32 cellular contexts compared by ENCODE assay signal in genomic region chr5:4570047-4571015, GRCh38.
A peak's percentile ranks its signal among the peaks of the same experiment; 100 is the strongest.
DNase-seq lines count a peak whose midpoint lies in the region; ATAC-seq, FAIRE-seq and TF ChIP-seq lines count a peak whose summit lies in the region.
"Had no signal": no experiment of that assay in that cellular context is flagged by ENCODE, and none has a peak within 500 bp of the region (broad histone marks: within the 10 kb centered on the region; RNA-seq: fewer than 3 reads in every experiment).

No MANE protein-coding gene starts in this region.

- peaks cover 5% of the 10 kb centered on the region for H3K36me3 Mint-ChIP-seq in natural killer cell treated with Interleukin-12 subunit alpha and Interleukin-12 subunit beta and Interleukin-15 and Interleukin-18, amount 100 ng/mL, for 72 hours
- H3K36me3 Mint-ChIP-seq: activated naive CD8-positive, alpha-beta T cell; stimulated activated naive B cell treated with anti-CD40 and anti-IgM and Interleukin-4, amounts not matched to agents 10 μg/mL and 1 μg/mL and 100 μg/mL, for 72 hours had no signal

- intact Hi-C loops in body of pancreas (cut with DNase I) = no loop called here

- 63 to 72% methylated on average over 5 of the region's 5 CpGs for WGBS in body of pancreas, 2 donors

- H3K27ac ChIP-seq in body of pancreas = no peak overlapping the region
- H3K27ac ChIP-seq: ascending aorta, neutrophil, Peyer's patch had no signal

- no peaks in the 10 kb centered on the region for H3K36me3 ChIP-seq in body of pancreas (replicated peaks in 1 of 2; ENCODE audit: insufficient read depth in 1 of 2, low read depth in 2 of 2)
- H3K36me3 ChIP-seq: ascending aorta, neutrophil, Peyer's patch had no signal

- no peak overlapping the region for H3K27ac Mint-ChIP-seq in natural killer cell treated with Interleukin-12 subunit alpha and Interleukin-12 subunit beta and Interleukin-15 and Interleukin-18, amount 100 ng/mL, for 72 hours
- H3K27ac Mint-ChIP-seq: activated B cell treated with CpG ODN at 0.5 μM for 24 hours; activated naive CD8-positive, alpha-beta T cell; activated T-helper 2 cell treated with anti-CD3 and anti-CD28 coated beads, Interferon-gamma antibody, Interleukin-2, Interleukin-4, amounts not matched to agents 10 μg/mL and 5 μg/mL and 100 μg/mL, durations not matched to agents 14 hours and 24 hours and 36 hours; HFFc6; stimulated activated naive B cell treated with anti-CD40 and anti-IgM and Interleukin-4, amounts not matched to agents 10 μg/mL and 1 μg/mL and 100 μg/mL, for 72 hours had no signal

- no peak for FAIRE-seq in urothelium cell line (lab: Jason Lieb, UNC)
- FAIRE-seq: GM12892 had no signal

- no peak overlapping the region for H3K4me3 Mint-ChIP-seq in natural killer cell treated with Interleukin-12 subunit alpha and Interleukin-12 subunit beta and Interleukin-15 and Interleukin-18, amount 100 ng/mL, for 72 hours
- H3K4me3 Mint-ChIP-seq: activated B cell treated with CpG ODN at 0.5 μM for 24 hours; activated naive CD8-positive, alpha-beta T cell; HFFc6; stimulated activated naive B cell treated with anti-CD40 and anti-IgM and Interleukin-4, amounts not matched to agents 10 μg/mL and 1 μg/mL and 100 μg/mL, for 72 hours had no signal

- H3K4me1 ChIP-seq in body of pancreas = no peaks in the 10 kb centered on the region
- H3K4me1 ChIP-seq: ascending aorta, Peyer's patch had no signal

- H3K9me3 Mint-ChIP-seq in natural killer cell treated with Interleukin-12 subunit alpha and Interleukin-12 subunit beta and Interleukin-15 and Interleukin-18, amount 100 ng/mL, for 72 hours = peaks cover 17% of the 10 kb centered on the region

- no peaks in the 10 kb centered on the region for H3K4me1 Mint-ChIP-seq in natural killer cell treated with Interleukin-12 subunit alpha and Interleukin-12 subunit beta and Interleukin-15 and Interleukin-18, amount 100 ng/mL, for 72 hours (ENCODE audit: low read depth in 2 of 2)
- H3K4me1 Mint-ChIP-seq: activated B cell treated with CpG ODN at 0.5 μM for 24 hours; stimulated activated naive B cell treated with anti-CD40 and anti-IgM and Interleukin-4, amounts not matched to agents 10 μg/mL and 1 μg/mL and 100 μg/mL, for 72 hours had no signal

- no peaks in the 10 kb centered on the region for H3K27me3 ChIP-seq in body of pancreas
- H3K27me3 ChIP-seq: ascending aorta, neutrophil, Peyer's patch had no signal

- in situ Hi-C loops in astrocyte of the cerebellum (cut with HindIII; ENCODE audit: low sequenced_read_pairs) = no loop called here

- H3K9me3 ChIP-seq in body of pancreas = no peaks in the 10 kb centered on the region
- H3K9me3 ChIP-seq: ascending aorta, neutrophil, Peyer's patch had no signal

- H3K27me3 Mint-ChIP-seq in natural killer cell treated with Interleukin-12 subunit alpha and Interleukin-12 subunit beta and Interleukin-15 and Interleukin-18, amount 100 ng/mL, for 72 hours = no peaks in the 10 kb centered on the region
- H3K27me3 Mint-ChIP-seq: activated B cell treated with CpG ODN at 0.5 μM for 24 hours; activated naive CD8-positive, alpha-beta T cell; stimulated activated naive B cell treated with anti-CD40 and anti-IgM and Interleukin-4, amounts not matched to agents 10 μg/mL and 1 μg/mL and 100 μg/mL, for 72 hours had no signal

- ATAC-seq in HG03159 (IDR thresholded peaks at IDR 0.05; ENCODE audit: unreplicated experiment) = no peak
- ATAC-seq in natural killer cell treated with Interleukin-12 subunit alpha and Interleukin-12 subunit beta and Interleukin-15 and Interleukin-18, amount 100 ng/mL, for 72 hours = no peak
- no peak for ATAC-seq in body of pancreas
- ATAC-seq: SK-N-SH treated with all-trans-retinoic acid at 6 μM for 48 hours; stimulated activated naive B cell treated with anti-CD40 and anti-IgM and Interleukin-4, amounts not matched to agents 10 μg/mL and 1 μg/mL and 100 μg/mL, for 72 hours had no signal

- DNase-seq in LHCN-M2 (ENCODE audit: low read depth) (peak; percentile 6), astrocyte of the cerebellum (ENCODE audit: low read depth) (peak; percentile 22), kidney tubule cell (ENCODE audit: low spot score) (peak; percentile 42), urothelium cell line (ENCODE audit: low spot score) (peak; percentile 63), body of pancreas (no peak)
- no peak for DNase-seq in natural killer cell treated with Interleukin-12 subunit alpha and Interleukin-12 subunit beta and Interleukin-15 and Interleukin-18, amount 100 ng/mL, for 72 hours (ENCODE audit: low spot score)
- DNase-seq: activated B cell treated with CpG ODN at 0.5 μM for 24 hours; activated CD4-positive, alpha-beta T cell treated with anti-CD3 and anti-CD28 coated beads, Interleukin-2, amount 50 U/mL, for 4 hours; activated CD8-positive, alpha-beta memory T cell treated with anti-CD3 and anti-CD28 coated beads, Interleukin-2, amount 50 U/mL, for 4 hours; AML-193; cerebellar nuclear complex; DMS79 treated with DMSO at 0.1 percent for 48 hours; effector CD4-positive, alpha-beta T cell; glutamatergic neuron; HFFc6; IMR-90; midbrain; NCI-H1436 treated with DMSO at 0.1 percent for 48 hours; NCI-H2171; NCI-H524; NK-92 treated with Interleukin-12 subunit alpha and Interleukin-12 subunit beta, amount 100 ng/mL, for 24 hours; Peyer's patch; stimulated activated CD4-positive, alpha-beta T cell treated with anti-CD3 and anti-CD28 coated beads, Interleukin-2, amount 100 ng/mL, for 48 hours; stimulated activated naive B cell treated with anti-CD40 and anti-IgM and Interleukin-4, amounts not matched to agents 10 μg/mL and 1 μg/mL and 100 μg/mL, for 72 hours; T1000 had no signal

- H3K4me3 ChIP-seq in astrocyte of the cerebellum (ENCODE audit: low read depth, low read length) = no peak overlapping the region
- H3K4me3 ChIP-seq in body of pancreas = no peak overlapping the region
- H3K4me3 ChIP-seq: ascending aorta, Peyer's patch had no signal

- TF ChIP-seq CTCF in astrocyte of the cerebellum (IDR thresholded peaks at IDR 0.05; ENCODE audit: low read depth, low read length, missing control alignments) (no peak), body of pancreas (IDR thresholded peaks at IDR 0.05) (no peak)

- no peak for TF ChIP-seq POLR2A in body of pancreas (IDR thresholded peaks at IDR 0.05)

Comparison
In these comparisons a context has a peak if more than half of its experiments do, and no peak if none do; other contexts are left out.
1. DNase-seq: peak in LHCN-M2 (single experiment), astrocyte of the cerebellum (single experiment), kidney tubule cell (single experiment) and urothelium cell line (single experiment); none in natural killer cell treated with Interleukin-12 subunit alpha and Interleukin-12 subunit beta and Interleukin-15 and Interleukin-18, amount 100 ng/mL, for 72 hours (single experiment) and body of pancreas (0 of 4).